ENCODE assay signal across 22 cellular contexts in the genomic region with DNA sequence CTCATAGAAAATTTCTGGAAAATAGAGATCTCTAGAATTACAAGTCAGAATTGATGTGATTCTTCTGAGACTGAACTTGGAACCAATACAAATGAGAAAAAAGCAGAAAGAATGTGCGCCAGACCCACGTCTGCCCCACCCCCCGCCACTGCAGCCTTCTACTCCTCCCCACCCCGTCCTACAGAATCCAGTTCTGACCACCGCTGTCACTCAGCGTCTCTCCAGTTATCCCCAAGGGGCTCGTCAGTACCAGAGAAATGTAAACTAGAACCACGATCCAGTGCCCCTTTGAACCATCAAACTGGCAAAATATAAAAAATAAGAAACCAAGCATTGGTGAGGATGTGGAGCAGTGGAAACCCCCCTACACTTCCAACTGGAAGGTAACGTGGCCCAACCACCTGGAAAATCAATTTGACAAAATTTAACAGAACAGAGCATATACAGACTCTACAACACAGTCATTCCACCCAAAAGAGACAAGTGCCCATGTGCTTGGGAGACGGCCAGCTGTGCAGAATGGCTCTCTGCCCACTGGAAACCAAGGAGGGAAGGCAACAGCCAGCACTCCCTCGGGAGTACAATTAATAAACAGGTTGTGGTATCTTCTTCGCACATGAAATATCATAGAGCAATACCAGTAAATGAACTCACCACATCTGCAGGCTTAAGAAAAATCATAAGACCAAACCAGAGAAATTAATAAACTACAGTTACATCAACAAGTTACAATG.
A peak's percentile ranks its signal among the peaks of the same experiment; 100 is the strongest.
DNase-seq lines count a peak whose midpoint lies in the region; ATAC-seq lines count a peak whose summit lies in the region.
"Had no signal": no experiment of that assay in that cellular context is flagged by ENCODE, and none has a peak within 500 bp of the region (broad histone marks: within the 10 kb centered on the region; RNA-seq: fewer than 3 reads in every experiment).

No MANE protein-coding gene starts in this region.

- DNase-seq in DMS 273 (lab: John Stamatoyannopoulos, UW; ENCODE audit: unreplicated experiment): peak; percentile 83
- peak; percentile 91 for DNase-seq in NCI-H1694 treated with DMSO at 0.1 percent for 48 hours (lab: John Stamatoyannopoulos, UW)
- peak; percentile 27 for DNase-seq in cerebellar cortex (ENCODE audit: low spot score)
- peak in 7 of 10 donors; percentile 22 to 88 (median 40) for DNase-seq in posterior cingulate gyrus
- DNase-seq in NCI-H2107 (lab: John Stamatoyannopoulos, UW): no peak
- no peak for DNase-seq in EL
- DNase-seq in pons (ENCODE audit: low spot score): no peak
- DNase-seq: activated CD8-positive, alpha-beta memory T cell treated with anti-CD3 and anti-CD28 coated beads, Interleukin-2, amount 50 U/mL, for 4 hours; CD4-positive, alpha-beta memory T cell; cerebellar nuclear complex; DMS153; effector CD4-positive, alpha-beta T cell; foreskin melanocyte; GDM1; lower lobe of right lung; NCI-H1930; NK-92 treated with Interleukin-12 subunit alpha and Interleukin-12 subunit beta, amount 100 ng/mL, for 24 hours; stimulated activated CD4-positive, alpha-beta T cell treated with anti-CD3 and anti-CD28 coated beads, Interleukin-12 subunit alpha, Interleukin-12 subunit beta, amount 100 ng/mL, for 4 hours; stimulated activated naive CD8-positive, alpha-beta T cell treated with anti-CD3 and anti-CD28 coated beads, Interleukin-15, amount 100 ng/mL, for 72 hours; WERI-Rb-1 had no signal

- intact Hi-C loops in posterior cingulate gyrus (cut with DNase I): no loop called here

- ATAC-seq in GM21528 (IDR thresholded peaks at IDR 0.05; ENCODE audit: low FRiP score, unreplicated experiment): no peak
- ATAC-seq: lower lobe of right lung; right cardiac atrium; stimulated activated naive CD8-positive, alpha-beta T cell treated with anti-CD3 and anti-CD28 coated beads, Interleukin-15, amount 100 ng/mL, for 72 hours had no signal

Comparison
In these comparisons a context has a peak if more than half of its experiments do, and no peak if none do; other contexts are left out.
1. DNase-seq: peak in DMS 273 (single experiment), NCI-H1694 treated with DMSO at 0.1 percent for 48 hours (single experiment), cerebellar cortex (single experiment) and posterior cingulate gyrus (7 of 10); none in NCI-H2107 (single experiment), EL (single experiment) and pons (single experiment).